ENCODE assay signal across 10 cellular contexts in genomic region chr20:10089871-10090587, GRCh38. TPM values are rescaled to one million over a fixed set of nuclear protein-coding genes. Genes with fewer than 3 reads are reported as not detected.
DNase-seq lines count a peak whose midpoint lies in the region; ATAC-seq and TF ChIP-seq lines count a peak whose summit lies in the region.
"Had no signal": no experiment of that assay in that cellular context is flagged by ENCODE, and none has a peak within 500 bp of the region (broad histone marks: within the 10 kb centered on the region; RNA-seq: fewer than 3 reads in every experiment).

No MANE protein-coding gene starts in this region.

- peaks cover 3% of the 10 kb centered on the region for H3K27me3 Mint-ChIP-seq in activated CD4-positive, alpha-beta T cell treated with anti-CD3 and anti-CD28 coated beads for 36 hours

- peak; percentile 62 for DNase-seq in epithelial cell of esophagus (ENCODE audit: low read depth)
- DNase-seq in NCI-H524 (lab: John Stamatoyannopoulos, UW) = no peak
- no peak for DNase-seq in activated CD4-positive, alpha-beta T cell treated with anti-CD3 and anti-CD28 coated beads for 36 hours

- H3K4me1 Mint-ChIP-seq in activated CD4-positive, alpha-beta T cell treated with anti-CD3 and anti-CD28 coated beads for 36 hours = no peaks in the 10 kb centered on the region
- H3K4me1 Mint-ChIP-seq: CD14-positive monocyte, T-cell had no signal

- H3K36me3 Mint-ChIP-seq in activated CD4-positive, alpha-beta T cell treated with anti-CD3 and anti-CD28 coated beads for 36 hours (ENCODE audit: low read depth) = no peaks in the 10 kb centered on the region
- H3K36me3 Mint-ChIP-seq: CD14-positive monocyte, T-cell had no signal

- POLR2A ChIA-PET in activated CD4-positive, alpha-beta T cell treated with anti-CD3 and anti-CD28 coated beads for 36 hours (lab: Charles Lee) = no interaction called here

- no peak overlapping the region for H3K4me3 ChIP-seq in epithelial cell of esophagus (ENCODE audit: low read length)
- H3K4me3 ChIP-seq: SJSA1 had no signal

- intact Hi-C loops in activated CD4-positive, alpha-beta T cell treated with anti-CD3 and anti-CD28 coated beads for 36 hours (cut with DNase I, micrococcal nuclease) = loop anchor here (1.0 to 5.0 kb wide), 2 partner anchors 112 to 473 kb away; no protein-coding TSS in a partner anchor

- peak; percentile 15 for ATAC-seq in GM18498 (IDR thresholded peaks at IDR 0.05; ENCODE audit: unreplicated experiment)
- ATAC-seq in GM21528 (IDR thresholded peaks at IDR 0.05; ENCODE audit: low FRiP score, unreplicated experiment) = peak; percentile 23
- ATAC-seq in HG03066 (IDR thresholded peaks at IDR 0.05; ENCODE audit: low read depth, unreplicated experiment) = peak; percentile 16
- ATAC-seq in GM19452 (IDR thresholded peaks at IDR 0.05; ENCODE audit: unreplicated experiment) = no peak
- ATAC-seq in activated CD4-positive, alpha-beta T cell treated with anti-CD3 and anti-CD28 coated beads for 36 hours = no peak

- no peak overlapping the region for H3K4me3 Mint-ChIP-seq in activated CD4-positive, alpha-beta T cell treated with anti-CD3 and anti-CD28 coated beads for 36 hours
- H3K4me3 Mint-ChIP-seq: CD14-positive monocyte, T-cell had no signal

- H3K27ac Mint-ChIP-seq in activated CD4-positive, alpha-beta T cell treated with anti-CD3 and anti-CD28 coated beads for 36 hours = no peak overlapping the region
- H3K27ac Mint-ChIP-seq: CD14-positive monocyte, T-cell had no signal

- no peaks in the 10 kb centered on the region for H3K9me3 Mint-ChIP-seq in activated CD4-positive, alpha-beta T cell treated with anti-CD3 and anti-CD28 coated beads for 36 hours (ENCODE audit: low read depth)
- H3K9me3 Mint-ChIP-seq: CD14-positive monocyte, T-cell had no signal

- TF ChIP-seq CTCF in epithelial cell of esophagus (IDR thresholded peaks at IDR 0.05; ENCODE audit: insufficient read depth, low read depth, low read length, missing control alignments) = no peak

- CTCF ChIA-PET in activated CD4-positive, alpha-beta T cell treated with anti-CD3 and anti-CD28 coated beads for 36 hours (lab: Charles Lee) = interaction anchor here (0.6 to 5.4 kb wide), 15 partner anchors 13 to 490 kb away, joined by 3 to 84 read pairs (median 4); no protein-coding TSS in a partner anchor

RNA-seq across cellular contexts. Expression of gene ANKEF1, which starts 55.2 kb away (rescaled TPM):
- total RNA-seq in activated CD4-positive, alpha-beta T cell treated with anti-CD3 and anti-CD28 coated beads for 36 hours = 1 to 10 TPM; 2.5 to 2.8 TPM

Comparison
In these comparisons a context has a peak if more than half of its experiments do, and no peak if none do; other contexts are left out.
1. ATAC-seq: peak in GM18498 (single experiment), GM21528 (single experiment) and HG03066 (single experiment); none in GM19452 (single experiment) and activated CD4-positive, alpha-beta T cell treated with anti-CD3 and anti-CD28 coated beads for 36 hours (single experiment).